14 cellular contexts compared by ENCODE assay signal in genomic region chr1:226631229-226632000, GRCh38.
A peak's percentile ranks its signal among the peaks of the same experiment; 100 is the strongest.
DNase-seq lines count a peak whose midpoint lies in the region; ATAC-seq and TF ChIP-seq lines count a peak whose summit lies in the region.
"Had no signal": no experiment of that assay in that cellular context is flagged by ENCODE, and none has a peak within 500 bp of the region (broad histone marks: within the 10 kb centered on the region; RNA-seq: fewer than 3 reads in every experiment).

No MANE protein-coding gene starts in this region.

- H3K4me3 ChIP-seq in foreskin fibroblast (ENCODE audit: low read depth in 1 of 2, low read length in 2 of 2) = no peak overlapping the region
- H3K4me3 ChIP-seq: pancreas had no signal

- no peaks in the 10 kb centered on the region for H3K27me3 Mint-ChIP-seq in activated CD8-positive, alpha-beta memory T cell treated with anti-CD3 and anti-CD28 coated beads, Interleukin-2, amount 10 ng/mL, durations not matched to agents 7 days and 5 days
- no peaks in the 10 kb centered on the region for H3K27me3 Mint-ChIP-seq in T-cell
- no peaks in the 10 kb centered on the region for H3K27me3 Mint-ChIP-seq in stimulated activated naive CD8-positive, alpha-beta T cell treated with anti-CD3 and anti-CD28 coated beads, Interleukin-15, amount 100 ng/mL, for 72 hours
- H3K27me3 Mint-ChIP-seq: activated CD4-positive, alpha-beta T cell treated with anti-CD3 and anti-CD28 coated beads, Interleukin-2, amount 10 ng/mL, durations not matched to agents 24 days and 14 days; brain; effector memory CD8-positive, alpha-beta T cell had no signal

- no peak overlapping the region for H3K4me3 Mint-ChIP-seq in activated CD8-positive, alpha-beta memory T cell treated with anti-CD3 and anti-CD28 coated beads, Interleukin-2, amount 10 ng/mL, durations not matched to agents 7 days and 5 days
- no peak overlapping the region for H3K4me3 Mint-ChIP-seq in T-cell
- H3K4me3 Mint-ChIP-seq in stimulated activated naive CD8-positive, alpha-beta T cell treated with anti-CD3 and anti-CD28 coated beads, Interleukin-15, amount 100 ng/mL, for 72 hours = no peak overlapping the region
- H3K4me3 Mint-ChIP-seq: activated CD4-positive, alpha-beta T cell treated with anti-CD3 and anti-CD28 coated beads, Interleukin-2, amount 10 ng/mL, durations not matched to agents 24 days and 14 days; brain; effector memory CD8-positive, alpha-beta T cell had no signal

- DNase-seq in activated CD8-positive, alpha-beta memory T cell treated with anti-CD3 and anti-CD28 coated beads, Interleukin-2, amount 50 U/mL, for 48 hours = peak; percentile 40
- DNase-seq in activated CD8-positive, alpha-beta memory T cell treated with anti-CD3 and anti-CD28 coated beads, Interleukin-2, amount 10 ng/mL, durations not matched to agents 7 days and 5 days = no peak
- DNase-seq in T-cell (no peak), left kidney (ENCODE audit: low read depth, low spot score) (peak; percentile 49), 8988T (no peak), inferior parietal cortex (ENCODE audit: extremely low spot score) (no peak), foreskin fibroblast (no peak)
- no peak for DNase-seq in stimulated activated naive CD8-positive, alpha-beta T cell treated with anti-CD3 and anti-CD28 coated beads, Interleukin-15, amount 100 ng/mL, for 72 hours
- DNase-seq: activated CD4-positive, alpha-beta T cell treated with anti-CD3 and anti-CD28 coated beads, Interleukin-2, amount 10 ng/mL, durations not matched to agents 24 days and 14 days; effector memory CD8-positive, alpha-beta T cell; NCI-H1048; T-helper 2 cell had no signal

- no peak overlapping the region for H3K27ac Mint-ChIP-seq in activated CD8-positive, alpha-beta memory T cell treated with anti-CD3 and anti-CD28 coated beads, Interleukin-2, amount 10 ng/mL, durations not matched to agents 7 days and 5 days
- H3K27ac Mint-ChIP-seq in T-cell = peak overlapping the region; percentile 48 to 65
- peak overlapping the region; percentile 23 to 65 for H3K27ac Mint-ChIP-seq in stimulated activated naive CD8-positive, alpha-beta T cell treated with anti-CD3 and anti-CD28 coated beads, Interleukin-15, amount 100 ng/mL, for 72 hours

- TF ChIP-seq CTCF in foreskin fibroblast (IDR thresholded peaks at IDR 0.05; ENCODE audit: low read depth, low read length) = no peak

- H3K4me1 Mint-ChIP-seq in activated CD8-positive, alpha-beta memory T cell treated with anti-CD3 and anti-CD28 coated beads, Interleukin-2, amount 10 ng/mL, durations not matched to agents 7 days and 5 days = peaks cover 37% of the 10 kb centered on the region
- peaks cover 52 to 71% (median 64%) of the 10 kb centered on the region in 3 donors for H3K4me1 Mint-ChIP-seq in T-cell
- H3K4me1 Mint-ChIP-seq in stimulated activated naive CD8-positive, alpha-beta T cell treated with anti-CD3 and anti-CD28 coated beads, Interleukin-15, amount 100 ng/mL, for 72 hours = peaks cover 97% of the 10 kb centered on the region

- no peaks in the 10 kb centered on the region for H3K9me3 Mint-ChIP-seq in activated CD8-positive, alpha-beta memory T cell treated with anti-CD3 and anti-CD28 coated beads, Interleukin-2, amount 10 ng/mL, durations not matched to agents 7 days and 5 days (ENCODE audit: low read depth)
- H3K9me3 Mint-ChIP-seq in T-cell = no peaks in the 10 kb centered on the region
- peaks cover 9 to 15% of the 10 kb centered on the region in 2 donors for H3K9me3 Mint-ChIP-seq in stimulated activated naive CD8-positive, alpha-beta T cell treated with anti-CD3 and anti-CD28 coated beads, Interleukin-15, amount 100 ng/mL, for 72 hours
- H3K9me3 Mint-ChIP-seq: activated CD4-positive, alpha-beta T cell treated with anti-CD3 and anti-CD28 coated beads, Interleukin-2, amount 10 ng/mL, durations not matched to agents 24 days and 14 days; effector memory CD8-positive, alpha-beta T cell had no signal

- H3K36me3 Mint-ChIP-seq in activated CD8-positive, alpha-beta memory T cell treated with anti-CD3 and anti-CD28 coated beads, Interleukin-2, amount 10 ng/mL, durations not matched to agents 7 days and 5 days = peaks cover 8% of the 10 kb centered on the region
- peaks cover 44% of the 10 kb centered on the region for H3K36me3 Mint-ChIP-seq in T-cell
- H3K36me3 Mint-ChIP-seq: brain had no signal

- POLR2A ChIA-PET in T-cell (lab: Charles Lee) = no interaction called here

- CTCF ChIA-PET in activated CD8-positive, alpha-beta memory T cell treated with anti-CD3 and anti-CD28 coated beads, Interleukin-2, amount 10 ng/mL, durations not matched to agents 7 days and 5 days (lab: Charles Lee) = interaction anchor here (0.7 to 5.8 kb wide), 4 partner anchors 11 to 196 kb away, joined by 3 to 79 read pairs (median 10); no protein-coding TSS in a partner anchor
- CTCF ChIA-PET in T-cell (lab: Charles Lee) = interaction anchor here (0.7 to 1.4 kb wide), 4 partner anchors 56 to 195 kb away, joined by 3 to 6 read pairs (median 4); no protein-coding TSS in a partner anchor

- no peak for ATAC-seq in activated CD8-positive, alpha-beta memory T cell treated with anti-CD3 and anti-CD28 coated beads, Interleukin-2, amount 10 ng/mL, durations not matched to agents 7 days and 5 days
- no peak for ATAC-seq in T-cell (replicated peaks in 1 of 4)
- no peak for ATAC-seq in stimulated activated naive CD8-positive, alpha-beta T cell treated with anti-CD3 and anti-CD28 coated beads, Interleukin-15, amount 100 ng/mL, for 72 hours
- ATAC-seq: effector memory CD8-positive, alpha-beta T cell; pancreas had no signal

Comparison
In these comparisons a context has a peak if more than half of its experiments do, and no peak if none do; other contexts are left out.
1. DNase-seq: peak in activated CD8-positive, alpha-beta memory T cell treated with anti-CD3 and anti-CD28 coated beads, Interleukin-2, amount 50 U/mL, for 48 hours (single experiment) and left kidney (single experiment); none in activated CD8-positive, alpha-beta memory T cell treated with anti-CD3 and anti-CD28 coated beads, Interleukin-2, amount 10 ng/mL, durations not matched to agents 7 days and 5 days (single experiment), T-cell (0 of 34), stimulated activated naive CD8-positive, alpha-beta T cell treated with anti-CD3 and anti-CD28 coated beads, Interleukin-15, amount 100 ng/mL, for 72 hours (0 of 2), 8988T (single experiment), inferior parietal cortex (single experiment) and foreskin fibroblast (0 of 2).